Comparison of ENCODE assay signal across 12 cellular contexts in the genomic region with DNA sequence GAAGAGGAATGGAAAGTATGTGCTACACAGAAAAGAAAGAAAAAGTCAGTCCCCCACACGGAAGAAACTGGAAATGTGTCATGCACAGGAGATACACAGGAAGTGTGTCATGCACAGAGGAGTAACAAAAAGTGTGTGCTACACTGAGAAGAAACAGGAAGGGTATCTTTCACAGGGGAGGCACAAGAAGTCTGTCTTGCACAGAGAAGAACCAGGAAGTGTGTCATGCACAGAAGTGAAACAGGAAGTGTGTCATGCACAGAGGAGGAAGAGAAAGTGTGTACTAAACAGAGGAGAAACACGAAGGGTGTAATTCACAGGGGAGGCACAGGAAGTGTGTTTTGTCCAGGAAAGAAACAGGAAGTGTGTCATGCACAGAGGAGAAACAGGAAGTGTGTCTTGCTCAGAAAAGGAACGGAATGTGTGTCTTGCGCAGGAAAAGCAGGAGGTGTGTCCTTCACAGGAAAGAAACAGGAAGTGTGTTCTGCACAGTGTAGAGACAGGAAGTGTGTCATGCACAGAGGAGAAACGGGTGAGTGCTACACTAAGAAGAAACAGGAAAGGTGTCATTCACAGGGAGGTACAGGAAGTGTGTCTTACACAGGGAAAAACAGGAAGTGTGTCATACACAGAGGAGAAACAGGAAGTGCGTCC.
DNase-seq lines count a peak whose midpoint lies in the region; ATAC-seq and TF ChIP-seq lines count a peak whose summit lies in the region.
"Had no signal": no experiment of that assay in that cellular context is flagged by ENCODE, and none has a peak within 500 bp of the region (broad histone marks: within the 10 kb centered on the region; RNA-seq: fewer than 3 reads in every experiment).

No MANE protein-coding gene starts in this region.

- H3K4me1 ChIP-seq in Karpas-422 (ENCODE audit: low read length) (peaks cover 31% of the 10 kb centered on the region), stomach (no peaks in the 10 kb centered on the region)

- ATAC-seq in activated naive CD8-positive, alpha-beta T cell treated with anti-CD3 and anti-CD28 coated beads, Interleukin-2, amount 10 ng/mL, durations not matched to agents 7 days and 5 days (ENCODE audit: low read depth): peak; percentile 79
- ATAC-seq in T-helper 17 cell: peak; percentile 80
- ATAC-seq in stimulated activated naive B cell treated with anti-CD40 and anti-IgM and Interleukin-4, amounts not matched to agents 10 μg/mL and 1 μg/mL and 100 μg/mL, for 72 hours (replicated peaks): peak; percentile 56 to 79
- ATAC-seq in left cardiac atrium: no peak

- H3K9me3 Mint-ChIP-seq in activated naive CD8-positive, alpha-beta T cell treated with anti-CD3 and anti-CD28 coated beads, Interleukin-2, amount 10 ng/mL, durations not matched to agents 7 days and 5 days: peaks cover 1% of the 10 kb centered on the region
- peaks cover 2% of the 10 kb centered on the region for H3K9me3 Mint-ChIP-seq in activated naive CD8-positive, alpha-beta T cell treated with anti-CD3 and anti-CD28 coated beads for 36 hours
- peaks cover 0 to 8% of the 10 kb centered on the region in 2 donors for H3K9me3 Mint-ChIP-seq in stimulated activated naive B cell treated with anti-CD40 and anti-IgM and Interleukin-4, amounts not matched to agents 10 μg/mL and 1 μg/mL and 100 μg/mL, for 72 hours
- H3K9me3 Mint-ChIP-seq: type B pancreatic cell had no signal

- H3K27me3 Mint-ChIP-seq in activated naive CD8-positive, alpha-beta T cell treated with anti-CD3 and anti-CD28 coated beads, Interleukin-2, amount 10 ng/mL, durations not matched to agents 7 days and 5 days: no peaks in the 10 kb centered on the region
- no peaks in the 10 kb centered on the region for H3K27me3 Mint-ChIP-seq in activated naive CD8-positive, alpha-beta T cell treated with anti-CD3 and anti-CD28 coated beads for 36 hours
- H3K27me3 Mint-ChIP-seq in T-helper 17 cell: no peaks in the 10 kb centered on the region
- H3K27me3 Mint-ChIP-seq in stimulated activated naive B cell treated with anti-CD40 and anti-IgM and Interleukin-4, amounts not matched to agents 10 μg/mL and 1 μg/mL and 100 μg/mL, for 72 hours: no peaks in the 10 kb centered on the region
- H3K27me3 Mint-ChIP-seq: type B pancreatic cell had no signal

- H3K9me3 ChIP-seq in Karpas-422 (ENCODE audit: low read length): peaks cover 23% of the 10 kb centered on the region
- H3K9me3 ChIP-seq in T-helper 17 cell (ENCODE audit: control insufficient read depth, low read length, poor library complexity, severe bottlenecking): peaks cover 9% of the 10 kb centered on the region
- H3K9me3 ChIP-seq in stomach: peaks cover 0 to 26% (median 21%) of the 10 kb centered on the region in 4 donors

- no peaks in the 10 kb centered on the region for H3K4me1 Mint-ChIP-seq in activated naive CD8-positive, alpha-beta T cell treated with anti-CD3 and anti-CD28 coated beads, Interleukin-2, amount 10 ng/mL, durations not matched to agents 7 days and 5 days
- no peaks in the 10 kb centered on the region for H3K4me1 Mint-ChIP-seq in activated naive CD8-positive, alpha-beta T cell treated with anti-CD3 and anti-CD28 coated beads for 36 hours
- no peaks in the 10 kb centered on the region for H3K4me1 Mint-ChIP-seq in T-helper 17 cell
- H3K4me1 Mint-ChIP-seq in stimulated activated naive B cell treated with anti-CD40 and anti-IgM and Interleukin-4, amounts not matched to agents 10 μg/mL and 1 μg/mL and 100 μg/mL, for 72 hours: peaks cover 0 to 4% of the 10 kb centered on the region in 2 donors

- H3K36me3 ChIP-seq in Karpas-422 (ENCODE audit: insufficient read depth, low read length) (peaks cover 7% of the 10 kb centered on the region; the same call in 1 of the 2 replicates), brain microvascular endothelial cell (replicated peaks) (no peaks in the 10 kb centered on the region), stomach (no peaks in the 10 kb centered on the region)

- H4K20me1 ChIP-seq in Karpas-422 (ENCODE audit: insufficient read depth, low read depth, low read length): no peaks in the 10 kb centered on the region

- in situ Hi-C loops in brain microvascular endothelial cell (cut with HindIII; ENCODE audit: low pct_ligation_motif_present, low sequenced_read_pairs): no loop called here

- H3K9ac ChIP-seq in Karpas-422 (ENCODE audit: low read length): no peak overlapping the region

- no peaks in the 10 kb centered on the region for H3K36me3 Mint-ChIP-seq in activated naive CD8-positive, alpha-beta T cell treated with anti-CD3 and anti-CD28 coated beads, Interleukin-2, amount 10 ng/mL, durations not matched to agents 7 days and 5 days
- H3K36me3 Mint-ChIP-seq in activated naive CD8-positive, alpha-beta T cell treated with anti-CD3 and anti-CD28 coated beads for 36 hours: no peaks in the 10 kb centered on the region
- H3K36me3 Mint-ChIP-seq in T-helper 17 cell (ENCODE audit: low read depth): no peaks in the 10 kb centered on the region
- H3K36me3 Mint-ChIP-seq in stimulated activated naive B cell treated with anti-CD40 and anti-IgM and Interleukin-4, amounts not matched to agents 10 μg/mL and 1 μg/mL and 100 μg/mL, for 72 hours: peaks cover 0 to 4% of the 10 kb centered on the region in 2 donors
- H3K36me3 Mint-ChIP-seq: type B pancreatic cell had no signal

- intact Hi-C loops in stomach (cut with DNase I; ENCODE audit: low total_unique reads): no loop called here
- intact Hi-C loops in left cardiac atrium (cut with DNase I): no loop called here

- 59 to 82% (median 75%) methylated on average over 6 of the region's 6 CpGs for WGBS in stomach, 5 donors

- H3K4me3 ChIP-seq in Karpas-422 (ENCODE audit: low read length): peak overlapping the region; percentile 46
- no peak overlapping the region for H3K4me3 ChIP-seq in brain microvascular endothelial cell (ENCODE audit: low read depth, low read length)
- no peak overlapping the region for H3K4me3 ChIP-seq in stomach

- no peaks in the 10 kb centered on the region for H3K9me2 ChIP-seq in Karpas-422 (replicated peaks; ENCODE audit: insufficient read depth, low read length)

- H3K27me3 ChIP-seq in Karpas-422 (ENCODE audit: low read length) (no peaks in the 10 kb centered on the region), brain microvascular endothelial cell (replicated peaks) (no peaks in the 10 kb centered on the region), stomach (no peaks in the 10 kb centered on the region)

- no peak for TF ChIP-seq CTCF in brain microvascular endothelial cell (IDR thresholded peaks at IDR 0.05; ENCODE audit: low read depth, low read length, missing control alignments)
- no peak for TF ChIP-seq CTCF in stomach (IDR thresholded peaks at IDR 0.05)

- H3K27ac Mint-ChIP-seq in activated naive CD8-positive, alpha-beta T cell treated with anti-CD3 and anti-CD28 coated beads, Interleukin-2, amount 10 ng/mL, durations not matched to agents 7 days and 5 days: no peak overlapping the region
- no peak overlapping the region for H3K27ac Mint-ChIP-seq in activated naive CD8-positive, alpha-beta T cell treated with anti-CD3 and anti-CD28 coated beads for 36 hours
- H3K27ac Mint-ChIP-seq in T-helper 17 cell: no peak overlapping the region
- H3K27ac Mint-ChIP-seq in stimulated activated naive B cell treated with anti-CD40 and anti-IgM and Interleukin-4, amounts not matched to agents 10 μg/mL and 1 μg/mL and 100 μg/mL, for 72 hours: no peak overlapping the region
- H3K27ac Mint-ChIP-seq: type B pancreatic cell had no signal

- no peak for TF ChIP-seq EP300 in stomach (IDR thresholded peaks at IDR 0.05)

- DNase-seq in activated naive CD8-positive, alpha-beta T cell treated with anti-CD3 and anti-CD28 coated beads, Interleukin-2, amount 10 ng/mL, durations not matched to agents 7 days and 5 days: no peak
- no peak for DNase-seq in activated naive CD8-positive, alpha-beta T cell treated with anti-CD3 and anti-CD28 coated beads for 36 hours
- DNase-seq in Karpas-422: peak; percentile 80
- DNase-seq in T-helper 17 cell: no peak
- peak; percentile 13 for DNase-seq in stimulated activated naive B cell treated with anti-CD40 and anti-IgM and Interleukin-4, amounts not matched to agents 10 μg/mL and 1 μg/mL and 100 μg/mL, for 72 hours
- no peak for DNase-seq in brain microvascular endothelial cell
- DNase-seq in stomach: no peak
- no peak for DNase-seq in left cardiac atrium
- DNase-seq: caudate nucleus, islet precursor cell, NCI-H446 had no signal

- POLR2A ChIA-PET in activated naive CD8-positive, alpha-beta T cell treated with anti-CD3 and anti-CD28 coated beads, Interleukin-2, amount 10 ng/mL, durations not matched to agents 7 days and 5 days (lab: Charles Lee): no interaction called here

- H3K4me2 ChIP-seq in Karpas-422 (ENCODE audit: low read depth, low read length, poor library complexity, severe bottlenecking): no peak overlapping the region

- no peak overlapping the region for H3K4me3 Mint-ChIP-seq in activated naive CD8-positive, alpha-beta T cell treated with anti-CD3 and anti-CD28 coated beads, Interleukin-2, amount 10 ng/mL, durations not matched to agents 7 days and 5 days
- no peak overlapping the region for H3K4me3 Mint-ChIP-seq in activated naive CD8-positive, alpha-beta T cell treated with anti-CD3 and anti-CD28 coated beads for 36 hours
- H3K4me3 Mint-ChIP-seq in T-helper 17 cell: no peak overlapping the region
- H3K4me3 Mint-ChIP-seq in stimulated activated naive B cell treated with anti-CD40 and anti-IgM and Interleukin-4, amounts not matched to agents 10 μg/mL and 1 μg/mL and 100 μg/mL, for 72 hours: no peak overlapping the region
- H3K4me3 Mint-ChIP-seq: type B pancreatic cell had no signal

- no peak for TF ChIP-seq POLR2A in stomach (IDR thresholded peaks at IDR 0.05)

- H2AFZ ChIP-seq in Karpas-422 (ENCODE audit: low read length): peak overlapping the region; percentile 36

- H3K79me2 ChIP-seq in Karpas-422 (ENCODE audit: low read length): no peaks in the 10 kb centered on the region

- peak overlapping the region; percentile 94 for H3K27ac ChIP-seq in Karpas-422 (ENCODE audit: low read length)
- H3K27ac ChIP-seq in brain microvascular endothelial cell: no peak overlapping the region
- H3K27ac ChIP-seq in stomach: no peak overlapping the region

Comparison
In these comparisons a context has a peak if more than half of its experiments do, and no peak if none do; other contexts are left out.
1. ATAC-seq: peak in activated naive CD8-positive, alpha-beta T cell treated with anti-CD3 and anti-CD28 coated beads, Interleukin-2, amount 10 ng/mL, durations not matched to agents 7 days and 5 days (single experiment), T-helper 17 cell (single experiment) and stimulated activated naive B cell treated with anti-CD40 and anti-IgM and Interleukin-4, amounts not matched to agents 10 μg/mL and 1 μg/mL and 100 μg/mL, for 72 hours (2 of 2); none in left cardiac atrium (0 of 2).
2. DNase-seq: peak in Karpas-422 (single experiment) and stimulated activated naive B cell treated with anti-CD40 and anti-IgM and Interleukin-4, amounts not matched to agents 10 μg/mL and 1 μg/mL and 100 μg/mL, for 72 hours (single experiment); none in activated naive CD8-positive, alpha-beta T cell treated with anti-CD3 and anti-CD28 coated beads, Interleukin-2, amount 10 ng/mL, durations not matched to agents 7 days and 5 days (single experiment), activated naive CD8-positive, alpha-beta T cell treated with anti-CD3 and anti-CD28 coated beads for 36 hours (single experiment), T-helper 17 cell (0 of 3), brain microvascular endothelial cell (single experiment), stomach (single experiment) and left cardiac atrium (single experiment).